In genomic region chr14:105575012-105575700, GRCh38 we compare ENCODE assay signal across 8 cellular contexts. TPM values are rescaled to one million over a fixed set of nuclear protein-coding genes. Genes with fewer than 3 reads are reported as not detected.
DNase-seq lines count a peak whose midpoint lies in the region; ATAC-seq and TF ChIP-seq lines count a peak whose summit lies in the region.
"Not testable (repeated sequence)": the region's sequence is repeated elsewhere in the genome, so short reads cannot be mapped to it uniquely, and the experiment has no call there.

No MANE protein-coding gene starts in this region.

- H3K4me1 Mint-ChIP-seq in CD8-positive, alpha-beta T cell (ENCODE audit: low read depth): not testable (repeated sequence)
- H3K4me1 Mint-ChIP-seq in activated B cell treated with CpG ODN at 0.5 μM for 24 hours (peaks cover 51% of the 10 kb centered on the region), memory B cell (peaks cover 41% of the 10 kb centered on the region)

- H3K27me3 ChIP-seq in CD8-positive, alpha-beta T cell (ENCODE audit: insufficient read depth, low read length): not testable (repeated sequence)

- H3K4me1 ChIP-seq in CD8-positive, alpha-beta T cell (ENCODE audit: insufficient read depth, low read length): not testable (repeated sequence)

- POLR2A ChIA-PET in CD8-positive, alpha-beta T cell (lab: Charles Lee): not testable (repeated sequence)
- POLR2A ChIA-PET in activated B cell treated with CpG ODN at 0.5 μM for 24 hours (lab: Charles Lee): interaction anchor here (0.7 to 0.8 kb wide), 4 partner anchors 16 to 964 kb away, joined by 3 to 19 read pairs (median 7); no protein-coding TSS in a partner anchor

- not testable (repeated sequence) for H3K36me3 Mint-ChIP-seq in CD8-positive, alpha-beta T cell; activated B cell treated with CpG ODN at 0.5 μM for 24 hours (ENCODE audit: low read depth); memory B cell

- H3K4me3 ChIP-seq in CD8-positive, alpha-beta T cell (ENCODE audit: low read depth, low read length): not testable (repeated sequence)

- CTCF ChIA-PET in CD8-positive, alpha-beta T cell (lab: Charles Lee); activated B cell treated with CpG ODN at 0.5 μM for 24 hours (lab: Charles Lee): not testable (repeated sequence)

- intact Hi-C loops in CD8-positive, alpha-beta T cell (cut with DNase I, micrococcal nuclease); activated B cell treated with CpG ODN at 0.5 μM for 24 hours (cut with micrococcal nuclease): not testable (repeated sequence)

- not testable (repeated sequence) for H3K4me3 Mint-ChIP-seq in CD8-positive, alpha-beta T cell; activated B cell treated with CpG ODN at 0.5 μM for 24 hours; memory B cell

- H3K27me3 Mint-ChIP-seq in CD8-positive, alpha-beta T cell (ENCODE audit: low read depth); activated B cell treated with CpG ODN at 0.5 μM for 24 hours; memory B cell: not testable (repeated sequence)

- H3K9me3 ChIP-seq in CD8-positive, alpha-beta T cell (ENCODE audit: low read length): not testable (repeated sequence)

- TF ChIP-seq CTCF in CD8-positive, alpha-beta T cell (IDR thresholded peaks at IDR 0.05); activated B cell treated with CpG ODN at 0.5 μM for 24 hours (IDR thresholded peaks at IDR 0.05): not testable (repeated sequence)

- ATAC-seq in CD8-positive, alpha-beta T cell: peak; percentile 23
- ATAC-seq in GM18873 (IDR thresholded peaks at IDR 0.05; ENCODE audit: low FRiP score, unreplicated experiment) (peak; percentile 44), GM21360 (IDR thresholded peaks at IDR 0.05; ENCODE audit: unreplicated experiment) (peak; percentile 40), HG02588 (IDR thresholded peaks at IDR 0.05; ENCODE audit: unreplicated experiment) (peak; percentile 44), HG03060 (IDR thresholded peaks at IDR 0.05; ENCODE audit: low read depth, unreplicated experiment) (peak; percentile 44), HG03460 (IDR thresholded peaks at IDR 0.05; ENCODE audit: unreplicated experiment) (peak; percentile 51), activated B cell treated with CpG ODN at 0.5 μM for 24 hours (ENCODE audit: low read depth) (peak; percentile 49), memory B cell (ENCODE audit: low read depth) (peak; percentile 81)

- not testable (repeated sequence) for H3K27ac ChIP-seq in CD8-positive, alpha-beta T cell (ENCODE audit: low read depth, low read length)

- not testable (repeated sequence) for H3K9me3 Mint-ChIP-seq in CD8-positive, alpha-beta T cell; activated B cell treated with CpG ODN at 0.5 μM for 24 hours; memory B cell

- not testable (repeated sequence) for DNase-seq in CD8-positive, alpha-beta T cell; activated B cell treated with CpG ODN at 0.5 μM for 24 hours; memory B cell (ENCODE audit: low spot score in 2 of 2)

- not testable (repeated sequence) for H3K27ac Mint-ChIP-seq in CD8-positive, alpha-beta T cell; memory B cell
- H3K27ac Mint-ChIP-seq in activated B cell treated with CpG ODN at 0.5 μM for 24 hours: peak overlapping the region; percentile 76

- not testable (repeated sequence) for H3K36me3 ChIP-seq in CD8-positive, alpha-beta T cell (ENCODE audit: insufficient read depth, low read length)

RNA-seq across cellular contexts. Expression of gene TMEM121, which starts 48.8 kb away (rescaled TPM):
- total RNA-seq in CD8-positive, alpha-beta T cell: 1 to 10 TPM; 2.8 to 3.4 TPM
- 0.95 and 1.6 TPM in 2 replicates for total RNA-seq in activated B cell treated with CpG ODN at 0.5 μM for 24 hours

Comparison
In these comparisons a context has a peak if more than half of its experiments do, and no peak if none do; other contexts are left out.
1. ATAC-seq: peak in every context shown above with its lines; median percentile 81 in memory B cell; 51 in HG03460; 49 in activated B cell treated with CpG ODN at 0.5 μM for 24 hours; 44 in GM18873; 44 in HG02588; 44 in HG03060; 40 in GM21360; 23 in CD8-positive, alpha-beta T cell.